ENCODE assay signal across 12 cellular contexts in genomic region chr19:4518345-4519171, GRCh38. TPM values are rescaled to one million over a fixed set of nuclear protein-coding genes. Genes with fewer than 3 reads are reported as not detected.
A peak's percentile ranks its signal among the peaks of the same experiment; 100 is the strongest.
DNase-seq lines count a peak whose midpoint lies in the region; ATAC-seq and TF ChIP-seq lines count a peak whose summit lies in the region.
"Had no signal": no experiment of that assay in that cellular context is flagged by ENCODE, and none has a peak within 500 bp of the region (broad histone marks: within the 10 kb centered on the region; RNA-seq: fewer than 3 reads in every experiment).

A gene with protein sequence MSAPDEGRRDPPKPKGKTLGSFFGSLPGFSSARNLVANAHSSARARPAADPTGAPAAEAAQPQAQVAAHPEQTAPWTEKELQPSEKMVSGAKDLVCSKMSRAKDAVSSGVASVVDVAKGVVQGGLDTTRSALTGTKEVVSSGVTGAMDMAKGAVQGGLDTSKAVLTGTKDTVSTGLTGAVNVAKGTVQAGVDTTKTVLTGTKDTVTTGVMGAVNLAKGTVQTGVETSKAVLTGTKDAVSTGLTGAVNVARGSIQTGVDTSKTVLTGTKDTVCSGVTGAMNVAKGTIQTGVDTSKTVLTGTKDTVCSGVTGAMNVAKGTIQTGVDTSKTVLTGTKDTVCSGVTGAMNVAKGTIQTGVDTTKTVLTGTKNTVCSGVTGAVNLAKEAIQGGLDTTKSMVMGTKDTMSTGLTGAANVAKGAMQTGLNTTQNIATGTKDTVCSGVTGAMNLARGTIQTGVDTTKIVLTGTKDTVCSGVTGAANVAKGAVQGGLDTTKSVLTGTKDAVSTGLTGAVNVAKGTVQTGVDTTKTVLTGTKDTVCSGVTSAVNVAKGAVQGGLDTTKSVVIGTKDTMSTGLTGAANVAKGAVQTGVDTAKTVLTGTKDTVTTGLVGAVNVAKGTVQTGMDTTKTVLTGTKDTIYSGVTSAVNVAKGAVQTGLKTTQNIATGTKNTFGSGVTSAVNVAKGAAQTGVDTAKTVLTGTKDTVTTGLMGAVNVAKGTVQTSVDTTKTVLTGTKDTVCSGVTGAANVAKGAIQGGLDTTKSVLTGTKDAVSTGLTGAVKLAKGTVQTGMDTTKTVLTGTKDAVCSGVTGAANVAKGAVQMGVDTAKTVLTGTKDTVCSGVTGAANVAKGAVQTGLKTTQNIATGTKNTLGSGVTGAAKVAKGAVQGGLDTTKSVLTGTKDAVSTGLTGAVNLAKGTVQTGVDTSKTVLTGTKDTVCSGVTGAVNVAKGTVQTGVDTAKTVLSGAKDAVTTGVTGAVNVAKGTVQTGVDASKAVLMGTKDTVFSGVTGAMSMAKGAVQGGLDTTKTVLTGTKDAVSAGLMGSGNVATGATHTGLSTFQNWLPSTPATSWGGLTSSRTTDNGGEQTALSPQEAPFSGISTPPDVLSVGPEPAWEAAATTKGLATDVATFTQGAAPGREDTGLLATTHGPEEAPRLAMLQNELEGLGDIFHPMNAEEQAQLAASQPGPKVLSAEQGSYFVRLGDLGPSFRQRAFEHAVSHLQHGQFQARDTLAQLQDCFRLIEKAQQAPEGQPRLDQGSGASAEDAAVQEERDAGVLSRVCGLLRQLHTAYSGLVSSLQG (N-terminal part only) (minus strand): TSS chr19:4518486. CDS start chr19:4518272, 214 bp downstream.

- peak in 2 of 3 donors; percentile 12 to 20 for TF ChIP-seq CTCF in ovary (IDR thresholded peaks at IDR 0.05)

- H3K27me3 ChIP-seq in ovary, result no peaks in the 10 kb centered on the region

- no peak for TF ChIP-seq EP300 in ovary (IDR thresholded peaks at IDR 0.05)

- H3K36me3 ChIP-seq in ovary, result no peaks in the 10 kb centered on the region

- no peak for TF ChIP-seq POLR2A in ovary (IDR thresholded peaks at IDR 0.05)

- H3K4me3 ChIP-seq in ovary, result peak within 1 kb of the TSS; percentile 31

- WGBS in adipose tissue, 3 donors, result 36 to 71% (median 43%) methylated on average over 34 of the region's 34 CpGs
- 23 to 25% (median 23%) methylated on average over 34 of the region's 34 CpGs for WGBS in ovary, 3 donors

- no peaks in the 10 kb centered on the region for H3K9me3 ChIP-seq in ovary

- ATAC-seq in HG03025 (IDR thresholded peaks at IDR 0.05; ENCODE audit: low FRiP score, unreplicated experiment), result no peak
- ATAC-seq in GM18511 (IDR thresholded peaks at IDR 0.05; ENCODE audit: unreplicated experiment), result no peak
- ATAC-seq in GM21786 (IDR thresholded peaks at IDR 0.05; ENCODE audit: unreplicated experiment), result no peak
- ATAC-seq: activated CD8-positive, alpha-beta T cell treated with anti-CD3 and anti-CD28 coated beads, Interleukin-2, amount 10 ng/mL, durations not matched to agents 7 days and 5 days had no signal

- H3K27ac ChIP-seq in adipose tissue (ENCODE audit: low read depth, low read length), result no peak within 1 kb of the TSS
- peak within 1 kb of the TSS; percentile 29 to 79 for H3K27ac ChIP-seq in ovary

- intact Hi-C loops in head of caudate nucleus (cut with DNase I) (no loop called here), ovary (cut with DNase I) (no loop called here)

- DNase-seq in C1 segment of cervical spinal cord (lab: John Stamatoyannopoulos, UW) (peak in 9 of 14 donors; percentile 3 to 81 (median 55)), head of caudate nucleus (peak in 38 of 42 donors; percentile 12 to 82 (median 54)), ovary (peak; percentile 92 to 96 (median 94)), NCI-H1092 treated with DMSO at 0.1 percent for 48 hours (lab: John Stamatoyannopoulos, UW) (no peak)
- DNase-seq: activated CD8-positive, alpha-beta T cell treated with anti-CD3 and anti-CD28 coated beads, Interleukin-2, amount 10 ng/mL, durations not matched to agents 7 days and 5 days; NCI-H510A treated with DMSO at 0.1 percent for 48 hours; retina had no signal

- peaks cover 24% of the 10 kb centered on the region for H3K4me1 ChIP-seq in ovary (ENCODE audit: insufficient read depth)

RNA-seq across cellular contexts. Expression of the gene that starts here (rescaled TPM):
- 100 to 1,000 TPM in 2 of 3 donors, 10 to 100 TPM in 1; 73.6 to 954 (median 135) TPM for polyA plus RNA-seq in adipose tissue
- total RNA-seq in ovary, result 10 to 100 TPM in 5 of 7 donors, 1 to 10 TPM in 2; 3.7 to 55.1 (median 23.6) TPM
- 1 to 10 TPM; 1.6 to 9.6 TPM for polyA plus RNA-seq in ovary
- total RNA-seq: activated CD8-positive, alpha-beta T cell treated with anti-CD3 and anti-CD28 coated beads, Interleukin-2, amount 10 ng/mL, durations not matched to agents 7 days and 5 days; endothelial cell of umbilical vein had no signal

Comparison
In these comparisons a context has a peak if more than half of its experiments do, and no peak if none do; other contexts are left out.
1. RNA of the gene that starts here (polyA plus RNA-seq): 73.6 to 954 TPM in adipose tissue; 1.6 to 9.6 TPM in ovary; every median in the first group is over 4 times any median in the second.